ENCODE assay signal across 28 cellular contexts in genomic region chr15:81043568-81044301, GRCh38.
"Had no signal": no experiment of that assay in that cellular context is flagged by ENCODE, and none has a peak within 500 bp of the region (broad histone marks: within the 10 kb centered on the region; RNA-seq: fewer than 3 reads in every experiment).

No MANE protein-coding gene starts in this region.

- H3K4me1 ChIP-seq: breast epithelium, colonic mucosa had no signal

- H3K27me3 ChIP-seq: breast epithelium, colonic mucosa had no signal

- H3K4me3 Mint-ChIP-seq: activated CD4-positive, alpha-beta memory T cell treated with anti-CD3 and anti-CD28 coated beads, Interleukin-2, amount 10 ng/mL, durations not matched to agents 7 days and 5 days; activated CD4-positive, alpha-beta T cell treated with anti-CD3 and anti-CD28 coated beads for 36 hours; activated naive CD4-positive, alpha-beta T cell treated with anti-CD3 and anti-CD28 coated beads, Interleukin-2, amount 50 U/mL, for 24 hours; activated T-helper 1 cell treated with anti-CD3 and anti-CD28 coated beads, Interleukin-12 subunit alpha, Interleukin-12 subunit beta, Interleukin-2, Interleukin-4 antibody, amounts not matched to agents 30 ng/mL and 10 ng/mL and 1 ng/mL, durations not matched to agents 14 hours and 24 hours and 36 hours; T-helper 1 cell treated with Interleukin-12 subunit alpha and Interleukin-12 subunit beta and Interleukin-4 antibody, amounts not matched to agents 30 μg/mL and 1 μg/mL, for 36 hours had no signal

- H3K4me3 ChIP-seq: breast epithelium, colonic mucosa, PC-9 had no signal

- H3K9me3 Mint-ChIP-seq: activated naive CD4-positive, alpha-beta T cell treated with anti-CD3 and anti-CD28 coated beads, Interleukin-2, amount 50 U/mL, for 24 hours had no signal

- H3K27me3 Mint-ChIP-seq: activated CD4-positive, alpha-beta memory T cell treated with anti-CD3 and anti-CD28 coated beads, Interleukin-2, amount 10 ng/mL, durations not matched to agents 7 days and 5 days; activated CD4-positive, alpha-beta T cell treated with anti-CD3 and anti-CD28 coated beads for 36 hours; activated naive CD4-positive, alpha-beta T cell treated with anti-CD3 and anti-CD28 coated beads, Interleukin-2, amount 50 U/mL, for 24 hours had no signal

- DNase-seq: activated CD4-positive, alpha-beta memory T cell treated with anti-CD3 and anti-CD28 coated beads, Interleukin-2, amount 10 ng/mL, durations not matched to agents 7 days and 5 days; activated CD4-positive, alpha-beta T cell treated with anti-CD3 and anti-CD28 coated beads for 36 hours; activated CD4-positive, alpha-beta T cell treated with anti-CD3 and anti-CD28 coated beads, Interleukin-2, amount 50 U/mL, for 1 hour; activated CD8-positive, alpha-beta memory T cell treated with anti-CD3 and anti-CD28 coated beads, Interleukin-2, amount 50 U/mL, for 48 hours; activated effector memory CD4-positive, alpha-beta T cell treated with Interleukin-2 at 50 U/mL for 16 hours; activated naive CD4-positive, alpha-beta T cell; activated T-cell treated with anti-CD3 and anti-CD28 coated beads, Interleukin-2, amount 50 U/mL, for 1 hour; aorta; caudate nucleus; colonic mucosa; Kasumi-1; MV-4-11; NCI-H1105; NCI-H1436; NCI-H1694 treated with DMSO at 0.1 percent for 48 hours; NCI-H2029 treated with DMSO at 0.1 percent for 48 hours; NCI-H345; NCI-H510A treated with DMSO at 0.1 percent for 48 hours; NCI-H69; PC-9; SHP77 treated with DMSO at 0.1 percent for 48 hours; T-helper 9 cell; WERI-Rb-1 had no signal

- ATAC-seq: activated CD4-positive, alpha-beta T cell treated with anti-CD3 and anti-CD28 coated beads for 36 hours had no signal

- FAIRE-seq: TTC549 had no signal

- H3K9me3 ChIP-seq: breast epithelium, colonic mucosa had no signal

- H3K27ac Mint-ChIP-seq: activated CD4-positive, alpha-beta memory T cell treated with anti-CD3 and anti-CD28 coated beads, Interleukin-2, amount 10 ng/mL, durations not matched to agents 7 days and 5 days; activated CD4-positive, alpha-beta T cell treated with anti-CD3 and anti-CD28 coated beads for 36 hours; activated T-helper 1 cell treated with anti-CD3 and anti-CD28 coated beads, Interleukin-12 subunit alpha, Interleukin-12 subunit beta, Interleukin-2, Interleukin-4 antibody, amounts not matched to agents 30 ng/mL and 10 ng/mL and 1 ng/mL, durations not matched to agents 14 hours and 24 hours and 36 hours; T-helper 1 cell treated with Interleukin-12 subunit alpha and Interleukin-12 subunit beta and Interleukin-4 antibody, amounts not matched to agents 30 μg/mL and 1 μg/mL, for 36 hours had no signal

- H3K36me3 ChIP-seq: breast epithelium, colonic mucosa, WERI-Rb-1 had no signal

- H3K27ac ChIP-seq: breast epithelium, colonic mucosa, PC-9, WERI-Rb-1 had no signal
